ENCODE assay signal across 8 cellular contexts in the genomic region with DNA sequence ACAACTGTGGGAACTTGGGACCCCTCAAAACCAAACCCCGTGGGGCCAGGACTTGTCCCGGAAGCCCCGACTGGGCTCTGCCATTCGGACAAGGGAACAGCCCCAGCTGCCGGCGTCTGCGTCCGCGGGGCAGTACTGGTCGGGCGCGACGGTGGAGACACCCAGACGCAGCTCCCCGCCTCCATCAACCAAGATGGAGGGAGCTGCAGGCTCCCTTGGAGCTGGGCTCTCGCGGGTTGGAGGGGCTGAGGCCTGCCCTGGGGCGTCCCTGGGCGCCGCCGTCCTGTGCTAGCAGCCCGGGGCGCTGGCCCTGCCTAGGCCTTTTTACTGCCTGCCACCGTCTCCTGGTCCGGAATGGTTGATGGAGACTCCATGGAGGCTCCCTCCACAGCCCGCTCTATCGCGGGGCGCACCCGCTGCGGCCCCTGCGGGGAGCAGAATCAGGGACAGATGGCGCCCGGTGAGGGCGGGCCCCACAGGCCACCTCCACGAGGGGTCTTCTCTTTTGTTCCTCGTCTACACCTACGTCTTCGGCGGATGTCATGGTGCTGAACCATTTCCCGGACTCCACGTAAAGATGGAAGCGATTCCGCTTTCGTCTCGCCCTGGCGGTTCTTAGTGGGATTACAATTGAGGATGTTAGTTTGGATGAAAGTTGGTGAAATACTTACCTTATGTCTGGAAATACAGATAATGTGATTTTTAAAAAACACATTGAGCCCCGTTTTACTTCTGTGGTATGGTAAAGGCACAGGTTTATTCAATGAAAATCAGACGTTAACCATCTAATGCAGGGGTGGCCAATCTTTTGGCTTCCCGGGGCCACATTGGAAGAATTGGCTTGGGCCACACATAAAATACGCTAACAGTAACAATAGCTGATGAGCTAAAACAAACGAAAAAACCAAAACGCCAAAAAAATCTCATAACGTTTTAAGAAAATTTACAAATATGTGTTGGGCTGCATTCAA. TPM values are rescaled to one million over a fixed set of nuclear protein-coding genes. Genes with fewer than 3 reads are reported as not detected.
DNase-seq lines count a peak whose midpoint lies in the region; ATAC-seq and TF ChIP-seq lines count a peak whose summit lies in the region.

No MANE protein-coding gene starts in this region.

- 6 to 8% methylated on average over 35 to 47 of the region's 54 CpGs for WGBS in lower leg skin, 2 donors

- ATAC-seq in GM18858 (IDR thresholded peaks at IDR 0.05; ENCODE audit: unreplicated experiment) (peak; percentile 7), HG03066 (IDR thresholded peaks at IDR 0.05; ENCODE audit: low read depth, unreplicated experiment) (peak; percentile 15)

- H3K4me1 ChIP-seq in duodenal mucosa (ENCODE audit: control insufficient read depth in 1 of 2, insufficient read depth in 2 of 2, low read length in 2 of 2): peaks cover 19 to 24% of the 10 kb centered on the region in 2 donors

- H3K27me3 ChIP-seq in AG04450 (ENCODE audit: control insufficient read depth, insufficient read depth, low read length) (no peaks in the 10 kb centered on the region), duodenal mucosa (ENCODE audit: control insufficient read depth in 1 of 2, insufficient read depth in 2 of 2, low read length in 2 of 2) (no peaks in the 10 kb centered on the region)

- H3K27ac ChIP-seq in AG04450 (ENCODE audit: low read depth, low read length) (peak overlapping the region; percentile 94), duodenal mucosa (ENCODE audit: low read depth, low read length) (peak overlapping the region; percentile 98)

- POLR2A ChIA-PET in AG04450 (lab: Yijun Ruan, JAX): interaction anchor here (1.0 to 1.9 kb wide), 4 partner anchors 19 to 96 kb away, joined by 3 to 15 read pairs (median 5); no protein-coding TSS in a partner anchor

- intact Hi-C loops in lower leg skin (cut with DNase I; ENCODE audit: low total_unique reads): loop anchor here (5.0 kb wide), 2 partner anchors 93 to 1628 kb away; partner anchors contain the start of gene ZMYM2

- no peaks in the 10 kb centered on the region for H3K36me3 ChIP-seq in duodenal mucosa (ENCODE audit: control insufficient read depth in 1 of 2, insufficient read depth in 2 of 2, low read length in 2 of 2)

- H3K4me3 ChIP-seq in AG04450 (ENCODE audit: low read depth, low read length) (peak overlapping the region; percentile 57), duodenal mucosa (ENCODE audit: low read depth in 1 of 2, low read length in 2 of 2) (peak overlapping the region; percentile 79 to 91), lower leg skin (ENCODE audit: low read depth, poor library complexity, severe bottlenecking) (peak overlapping the region; percentile 68)

- TF ChIP-seq CTCF in AG04450 (IDR thresholded peaks at IDR 0.05; ENCODE audit: low read depth, low read length) (peak; percentile 62), lower leg skin (IDR thresholded peaks at IDR 0.05) (peak in 1 of 3 donors; percentile 56)

- CTCF ChIA-PET in AG04450 (lab: Charles Lee): interaction anchor here (0.7 to 1.2 kb wide), 6 partner anchors 11 to 97 kb away, joined by 3 to 4 read pairs (median 3); no protein-coding TSS in a partner anchor

- no peaks in the 10 kb centered on the region; the same call in 1 of the 2 replicates for H3K9me3 ChIP-seq in AG04450 (ENCODE audit: control insufficient read depth, insufficient read depth, low read length)
- H3K9me3 ChIP-seq in duodenal mucosa (ENCODE audit: control insufficient read depth in 1 of 2, low read length in 2 of 2): no peaks in the 10 kb centered on the region

- DNase-seq in AG04450 (ENCODE audit: low read depth, low spot score) (no peak), NCI-H446 (lab: John Stamatoyannopoulos, UW) (peak; percentile 88), lower leg skin (ENCODE audit: low spot score in 2 of 2) (peak; percentile 76 to 94)
- peak; percentile 65 for DNase-seq in activated CD4-positive, alpha-beta T cell treated with anti-CD3 and anti-CD28 coated beads, Interleukin-2, amount 50 U/mL, for 1 hour
- DNase-seq in stimulated activated CD4-positive, alpha-beta T cell treated with anti-CD3 and anti-CD28 coated beads, Interleukin-4, amount 100 ng/mL, for 4 hours: peak; percentile 57 to 73

- no peak for TF ChIP-seq POLR2A in lower leg skin (IDR thresholded peaks at IDR 0.05)

- peak overlapping the region; percentile 67 to 77 for H3K9ac ChIP-seq in duodenal mucosa (ENCODE audit: low read depth in 1 of 2, low read length in 2 of 2)

RNA-seq across cellular contexts. Expression of gene ZMYM5, which starts 1.2 kb away (rescaled TPM):
- 9.9 and 15.3 TPM in 2 replicates for polyA plus RNA-seq in AG04450 (2011; rRNA removed)
- polyA minus RNA-seq in AG04450 (2011; rRNA and poly(A)+ RNA removed): 5.6 and 10.1 TPM in 2 replicates
- total RNA-seq in lower leg skin: 10 to 100 TPM; 14.1 to 20.0 (median 18.0) TPM
